ENCODE assay signal across 14 cellular contexts in genomic region chr13:114000151-114001040, GRCh38. TPM values are rescaled to one million over a fixed set of nuclear protein-coding genes. Genes with fewer than 3 reads are reported as not detected.
"Had no signal": no experiment of that assay in that cellular context is flagged by ENCODE, and none has a peak within 500 bp of the region (broad histone marks: within the 10 kb centered on the region; RNA-seq: fewer than 3 reads in every experiment).

No MANE protein-coding gene starts in this region.

- H3K4me3 ChIP-seq: cardiac muscle cell, coronary artery, pancreas, transverse colon had no signal

- ATAC-seq: activated T-cell treated with anti-CD3 and anti-CD28 coated beads, Interleukin-2, amount 50 U/mL, for 72 hours; pancreas; stimulated activated memory B cell treated with anti-CD40 and anti-IgM and Interleukin-4, amounts not matched to agents 10 μg/mL and 1 μg/mL and 100 μg/mL, for 72 hours had no signal

- H3K9me3 Mint-ChIP-seq: activated T-cell treated with anti-CD3 and anti-CD28 coated beads, Interleukin-2, amount 50 U/mL, for 72 hours; memory B cell; stimulated activated memory B cell treated with anti-CD40 and anti-IgM and Interleukin-4, amounts not matched to agents 10 μg/mL and 1 μg/mL and 100 μg/mL, for 72 hours had no signal

- H3K27ac Mint-ChIP-seq: activated T-cell treated with anti-CD3 and anti-CD28 coated beads, Interleukin-2, amount 50 U/mL, for 72 hours; memory B cell; stimulated activated memory B cell treated with anti-CD40 and anti-IgM and Interleukin-4, amounts not matched to agents 10 μg/mL and 1 μg/mL and 100 μg/mL, for 72 hours had no signal

- H3K4me3 Mint-ChIP-seq: activated T-cell treated with anti-CD3 and anti-CD28 coated beads, Interleukin-2, amount 50 U/mL, for 72 hours; memory B cell; stimulated activated memory B cell treated with anti-CD40 and anti-IgM and Interleukin-4, amounts not matched to agents 10 μg/mL and 1 μg/mL and 100 μg/mL, for 72 hours had no signal

- H3K27ac ChIP-seq: cardiac muscle cell, coronary artery, foreskin keratinocyte, pancreas, transverse colon had no signal

- H3K27me3 ChIP-seq: cardiac muscle cell, foreskin keratinocyte, pancreas, transverse colon had no signal

- H3K4me1 Mint-ChIP-seq: memory B cell had no signal

- H3K36me3 ChIP-seq: cardiac muscle cell, pancreas, transverse colon had no signal

- H3K9me3 ChIP-seq: pancreas, transverse colon had no signal

- DNase-seq: activated CD4-positive, alpha-beta T cell treated with anti-CD3 and anti-CD28 coated beads, Interleukin-2, amount 50 U/mL, for 4 hours; activated CD4-positive, CD25-positive, alpha-beta regulatory T cell treated with anti-CD3 and anti-CD28 coated beads, Interleukin-2, amount 50 U/mL, for 72 hours; activated T-cell treated with anti-CD3 and anti-CD28 coated beads, Interleukin-2, amount 50 U/mL, for 72 hours; effector CD4-positive, alpha-beta T cell; foreskin keratinocyte; retina; small intestine; transverse colon had no signal

- H3K4me1 ChIP-seq: foreskin keratinocyte, pancreas had no signal

- H3K27me3 Mint-ChIP-seq: memory B cell; stimulated activated memory B cell treated with anti-CD40 and anti-IgM and Interleukin-4, amounts not matched to agents 10 μg/mL and 1 μg/mL and 100 μg/mL, for 72 hours had no signal

RNA-seq across cellular contexts. Expression of gene C13orf46, which starts 26.5 kb away (rescaled TPM):
- total RNA-seq: cardiac muscle cell, foreskin keratinocyte had no signal
- polyA plus RNA-seq: neural cell had no signal
